Comparison of ENCODE assay signal across 1 cellular context in the genomic region with DNA sequence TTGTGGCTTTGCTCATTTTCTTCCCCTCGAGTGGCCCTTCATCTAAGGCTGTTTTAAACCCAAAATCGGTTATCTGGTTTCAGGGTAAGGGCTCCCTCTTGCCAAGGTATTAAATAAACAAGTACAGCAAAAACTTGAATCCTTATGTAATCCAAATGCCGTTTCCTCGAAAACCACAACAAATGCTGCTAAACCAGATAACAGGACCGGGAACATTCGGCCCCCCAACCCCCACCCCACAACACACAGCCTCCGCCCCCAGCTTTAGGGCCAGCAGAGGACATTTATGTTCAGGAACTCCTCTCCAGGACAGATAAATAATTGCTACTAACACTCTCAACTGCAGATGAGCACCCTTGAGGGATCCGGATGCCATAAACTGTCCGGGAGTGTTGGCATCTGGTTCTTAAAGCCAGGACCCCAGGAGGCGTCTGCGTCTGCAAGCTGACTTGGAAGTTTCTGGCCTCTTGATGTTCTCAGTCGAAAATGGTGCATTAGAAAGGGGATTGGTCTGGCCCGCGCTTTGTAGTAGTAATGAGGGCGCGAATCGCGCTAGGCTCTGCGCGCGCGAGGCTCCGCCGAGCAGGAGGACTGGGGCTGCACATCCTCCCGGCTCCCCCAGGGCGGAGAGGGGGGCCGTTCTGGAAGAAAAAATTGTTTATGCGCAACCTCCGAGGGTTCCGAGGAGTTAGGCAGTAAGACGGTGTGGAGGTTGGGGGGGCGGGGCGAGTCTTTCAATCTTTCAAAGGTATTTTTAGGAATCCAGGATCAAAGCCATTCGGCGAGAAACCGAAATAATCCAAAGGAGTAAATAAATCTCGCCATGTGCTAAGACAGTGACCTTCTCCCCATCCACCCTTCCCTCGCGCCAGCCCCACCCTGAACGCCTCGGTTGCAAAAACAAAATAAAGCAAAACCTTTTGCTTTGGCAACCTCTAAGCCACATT.
TF ChIP-seq lines count a peak whose summit lies in the region.

No MANE protein-coding gene starts in this region.

TF ChIP-seq in HepG2, 621 proteins besides CTCF, POLR2A, EP300 and RAD21 (continued from another document and continues in another):
- TF ChIP-seq, protein P1, sequence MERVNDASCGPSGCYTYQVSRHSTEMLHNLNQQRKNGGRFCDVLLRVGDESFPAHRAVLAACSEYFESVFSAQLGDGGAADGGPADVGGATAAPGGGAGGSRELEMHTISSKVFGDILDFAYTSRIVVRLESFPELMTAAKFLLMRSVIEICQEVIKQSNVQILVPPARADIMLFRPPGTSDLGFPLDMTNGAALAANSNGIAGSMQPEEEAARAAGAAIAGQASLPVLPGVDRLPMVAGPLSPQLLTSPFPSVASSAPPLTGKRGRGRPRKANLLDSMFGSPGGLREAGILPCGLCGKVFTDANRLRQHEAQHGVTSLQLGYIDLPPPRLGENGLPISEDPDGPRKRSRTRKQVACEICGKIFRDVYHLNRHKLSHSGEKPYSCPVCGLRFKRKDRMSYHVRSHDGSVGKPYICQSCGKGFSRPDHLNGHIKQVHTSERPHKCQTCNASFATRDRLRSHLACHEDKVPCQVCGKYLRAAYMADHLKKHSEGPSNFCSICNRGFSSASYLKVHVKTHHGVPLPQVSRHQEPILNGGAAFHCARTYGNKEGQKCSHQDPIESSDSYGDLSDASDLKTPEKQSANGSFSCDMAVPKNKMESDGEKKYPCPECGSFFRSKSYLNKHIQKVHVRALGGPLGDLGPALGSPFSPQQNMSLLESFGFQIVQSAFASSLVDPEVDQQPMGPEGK (CRISPR knock-in tag; IDR thresholded peaks at IDR 0.05): peak; percentile 53
- TF ChIP-seq, protein P2, sequence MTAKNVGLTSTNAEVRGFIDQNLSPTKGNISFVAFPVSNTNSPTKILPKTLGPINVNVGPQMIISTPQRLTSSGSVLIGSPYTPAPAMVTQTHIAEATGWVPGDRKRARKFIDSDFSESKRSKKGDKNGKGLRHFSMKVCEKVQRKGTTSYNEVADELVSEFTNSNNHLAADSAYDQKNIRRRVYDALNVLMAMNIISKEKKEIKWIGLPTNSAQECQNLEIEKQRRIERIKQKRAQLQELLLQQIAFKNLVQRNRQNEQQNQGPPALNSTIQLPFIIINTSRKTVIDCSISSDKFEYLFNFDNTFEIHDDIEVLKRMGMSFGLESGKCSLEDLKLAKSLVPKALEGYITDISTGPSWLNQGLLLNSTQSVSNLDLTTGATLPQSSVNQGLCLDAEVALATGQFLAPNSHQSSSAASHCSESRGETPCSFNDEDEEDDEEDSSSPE (CRISPR knock-in tag; IDR thresholded peaks at IDR 0.05): peak; percentile 68
- TF ChIP-seq YEATS4 (CRISPR knock-in tag; IDR thresholded peaks at IDR 0.05; ENCODE audit: borderline replicate concordance) (no peak; the same call in 1 of the 2 replicates), DNMT1 (CRISPR knock-in tag; IDR thresholded peaks at IDR 0.05) (no peak), ARNT2 (CRISPR knock-in tag; IDR thresholded peaks at IDR 0.05; ENCODE audit: low read depth) (no peak; the same call in 1 of the 2 replicates), NFRKB (IDR thresholded peaks at IDR 0.05) (no peak), POLR2AphosphoS2 (IDR thresholded peaks at IDR 0.05; ENCODE audit: low read depth, low read length) (no peak), REL (CRISPR knock-in tag; conservative IDR thresholded peaks at IDR 0.05) (no peak), ZNF577 (CRISPR knock-in tag; IDR thresholded peaks at IDR 0.05; ENCODE audit: borderline replicate concordance, low read depth) (no peak), SP5 (CRISPR knock-in tag; IDR thresholded peaks at IDR 0.05; ENCODE audit: borderline replicate concordance, low read depth) (no peak; the same call in 1 of the 2 replicates), PAF1 (CRISPR knock-in tag; IDR thresholded peaks at IDR 0.05) (no peak), ZMYM4 (CRISPR knock-in tag; IDR thresholded peaks at IDR 0.05) (no peak), NFIB (CRISPR knock-in tag; IDR thresholded peaks at IDR 0.05; ENCODE audit: borderline replicate concordance) (no peak), TCF12 (IDR thresholded peaks at IDR 0.05) (no peak), TCF12 (CRISPR knock-in tag; IDR thresholded peaks at IDR 0.05) (no peak), ZIK1 (CRISPR knock-in tag; IDR thresholded peaks at IDR 0.05; ENCODE audit: borderline replicate concordance, low read depth) (no peak), KLF12 (CRISPR knock-in tag; IDR thresholded peaks at IDR 0.05; ENCODE audit: borderline replicate concordance) (no peak), GATAD2A (CRISPR knock-in tag; IDR thresholded peaks at IDR 0.05) (no peak; the same call in 1 of the 2 replicates), ZNF235 (CRISPR knock-in tag; IDR thresholded peaks at IDR 0.05; ENCODE audit: borderline replicate concordance) (no peak), ELF3 (CRISPR knock-in tag; IDR thresholded peaks at IDR 0.05) (no peak), NFKBIZ (CRISPR knock-in tag; IDR thresholded peaks at IDR 0.05) (no peak; the same call in 1 of the 2 replicates)
- TF ChIP-seq, protein P3, sequence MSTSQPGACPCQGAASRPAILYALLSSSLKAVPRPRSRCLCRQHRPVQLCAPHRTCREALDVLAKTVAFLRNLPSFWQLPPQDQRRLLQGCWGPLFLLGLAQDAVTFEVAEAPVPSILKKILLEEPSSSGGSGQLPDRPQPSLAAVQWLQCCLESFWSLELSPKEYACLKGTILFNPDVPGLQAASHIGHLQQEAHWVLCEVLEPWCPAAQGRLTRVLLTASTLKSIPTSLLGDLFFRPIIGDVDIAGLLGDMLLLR (CRISPR knock-in tag; IDR thresholded peaks at IDR 0.05): 0 out of 2 replicates have a peak, but pooled peaks have one; percentile 29
- TF ChIP-seq, protein P4, sequence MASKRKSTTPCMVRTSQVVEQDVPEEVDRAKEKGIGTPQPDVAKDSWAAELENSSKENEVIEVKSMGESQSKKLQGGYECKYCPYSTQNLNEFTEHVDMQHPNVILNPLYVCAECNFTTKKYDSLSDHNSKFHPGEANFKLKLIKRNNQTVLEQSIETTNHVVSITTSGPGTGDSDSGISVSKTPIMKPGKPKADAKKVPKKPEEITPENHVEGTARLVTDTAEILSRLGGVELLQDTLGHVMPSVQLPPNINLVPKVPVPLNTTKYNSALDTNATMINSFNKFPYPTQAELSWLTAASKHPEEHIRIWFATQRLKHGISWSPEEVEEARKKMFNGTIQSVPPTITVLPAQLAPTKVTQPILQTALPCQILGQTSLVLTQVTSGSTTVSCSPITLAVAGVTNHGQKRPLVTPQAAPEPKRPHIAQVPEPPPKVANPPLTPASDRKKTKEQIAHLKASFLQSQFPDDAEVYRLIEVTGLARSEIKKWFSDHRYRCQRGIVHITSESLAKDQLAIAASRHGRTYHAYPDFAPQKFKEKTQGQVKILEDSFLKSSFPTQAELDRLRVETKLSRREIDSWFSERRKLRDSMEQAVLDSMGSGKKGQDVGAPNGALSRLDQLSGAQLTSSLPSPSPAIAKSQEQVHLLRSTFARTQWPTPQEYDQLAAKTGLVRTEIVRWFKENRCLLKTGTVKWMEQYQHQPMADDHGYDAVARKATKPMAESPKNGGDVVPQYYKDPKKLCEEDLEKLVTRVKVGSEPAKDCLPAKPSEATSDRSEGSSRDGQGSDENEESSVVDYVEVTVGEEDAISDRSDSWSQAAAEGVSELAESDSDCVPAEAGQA (IDR thresholded peaks at IDR 0.05; ENCODE audit: low read depth): no peak
- TF ChIP-seq, protein P4 (CRISPR knock-in tag; IDR thresholded peaks at IDR 0.05; ENCODE audit: borderline replicate concordance): no peak
- TF ChIP-seq, protein P5, sequence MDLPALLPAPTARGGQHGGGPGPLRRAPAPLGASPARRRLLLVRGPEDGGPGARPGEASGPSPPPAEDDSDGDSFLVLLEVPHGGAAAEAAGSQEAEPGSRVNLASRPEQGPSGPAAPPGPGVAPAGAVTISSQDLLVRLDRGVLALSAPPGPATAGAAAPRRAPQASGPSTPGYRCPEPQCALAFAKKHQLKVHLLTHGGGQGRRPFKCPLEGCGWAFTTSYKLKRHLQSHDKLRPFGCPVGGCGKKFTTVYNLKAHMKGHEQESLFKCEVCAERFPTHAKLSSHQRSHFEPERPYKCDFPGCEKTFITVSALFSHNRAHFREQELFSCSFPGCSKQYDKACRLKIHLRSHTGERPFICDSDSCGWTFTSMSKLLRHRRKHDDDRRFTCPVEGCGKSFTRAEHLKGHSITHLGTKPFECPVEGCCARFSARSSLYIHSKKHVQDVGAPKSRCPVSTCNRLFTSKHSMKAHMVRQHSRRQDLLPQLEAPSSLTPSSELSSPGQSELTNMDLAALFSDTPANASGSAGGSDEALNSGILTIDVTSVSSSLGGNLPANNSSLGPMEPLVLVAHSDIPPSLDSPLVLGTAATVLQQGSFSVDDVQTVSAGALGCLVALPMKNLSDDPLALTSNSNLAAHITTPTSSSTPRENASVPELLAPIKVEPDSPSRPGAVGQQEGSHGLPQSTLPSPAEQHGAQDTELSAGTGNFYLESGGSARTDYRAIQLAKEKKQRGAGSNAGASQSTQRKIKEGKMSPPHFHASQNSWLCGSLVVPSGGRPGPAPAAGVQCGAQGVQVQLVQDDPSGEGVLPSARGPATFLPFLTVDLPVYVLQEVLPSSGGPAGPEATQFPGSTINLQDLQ (CRISPR knock-in tag; IDR thresholded peaks at IDR 0.05): no peak
- TF ChIP-seq, protein P6, sequence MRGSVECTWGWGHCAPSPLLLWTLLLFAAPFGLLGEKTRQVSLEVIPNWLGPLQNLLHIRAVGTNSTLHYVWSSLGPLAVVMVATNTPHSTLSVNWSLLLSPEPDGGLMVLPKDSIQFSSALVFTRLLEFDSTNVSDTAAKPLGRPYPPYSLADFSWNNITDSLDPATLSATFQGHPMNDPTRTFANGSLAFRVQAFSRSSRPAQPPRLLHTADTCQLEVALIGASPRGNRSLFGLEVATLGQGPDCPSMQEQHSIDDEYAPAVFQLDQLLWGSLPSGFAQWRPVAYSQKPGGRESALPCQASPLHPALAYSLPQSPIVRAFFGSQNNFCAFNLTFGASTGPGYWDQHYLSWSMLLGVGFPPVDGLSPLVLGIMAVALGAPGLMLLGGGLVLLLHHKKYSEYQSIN (CRISPR knock-in tag; IDR thresholded peaks at IDR 0.05; ENCODE audit: borderline replicate concordance): no peak
- TF ChIP-seq, protein P7, sequence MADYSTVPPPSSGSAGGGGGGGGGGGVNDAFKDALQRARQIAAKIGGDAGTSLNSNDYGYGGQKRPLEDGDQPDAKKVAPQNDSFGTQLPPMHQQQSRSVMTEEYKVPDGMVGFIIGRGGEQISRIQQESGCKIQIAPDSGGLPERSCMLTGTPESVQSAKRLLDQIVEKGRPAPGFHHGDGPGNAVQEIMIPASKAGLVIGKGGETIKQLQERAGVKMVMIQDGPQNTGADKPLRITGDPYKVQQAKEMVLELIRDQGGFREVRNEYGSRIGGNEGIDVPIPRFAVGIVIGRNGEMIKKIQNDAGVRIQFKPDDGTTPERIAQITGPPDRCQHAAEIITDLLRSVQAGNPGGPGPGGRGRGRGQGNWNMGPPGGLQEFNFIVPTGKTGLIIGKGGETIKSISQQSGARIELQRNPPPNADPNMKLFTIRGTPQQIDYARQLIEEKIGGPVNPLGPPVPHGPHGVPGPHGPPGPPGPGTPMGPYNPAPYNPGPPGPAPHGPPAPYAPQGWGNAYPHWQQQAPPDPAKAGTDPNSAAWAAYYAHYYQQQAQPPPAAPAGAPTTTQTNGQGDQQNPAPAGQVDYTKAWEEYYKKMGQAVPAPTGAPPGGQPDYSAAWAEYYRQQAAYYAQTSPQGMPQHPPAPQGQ (CRISPR knock-in tag; IDR thresholded peaks at IDR 0.05; ENCODE audit: borderline replicate concordance): no peak
- TF ChIP-seq, protein P8, sequence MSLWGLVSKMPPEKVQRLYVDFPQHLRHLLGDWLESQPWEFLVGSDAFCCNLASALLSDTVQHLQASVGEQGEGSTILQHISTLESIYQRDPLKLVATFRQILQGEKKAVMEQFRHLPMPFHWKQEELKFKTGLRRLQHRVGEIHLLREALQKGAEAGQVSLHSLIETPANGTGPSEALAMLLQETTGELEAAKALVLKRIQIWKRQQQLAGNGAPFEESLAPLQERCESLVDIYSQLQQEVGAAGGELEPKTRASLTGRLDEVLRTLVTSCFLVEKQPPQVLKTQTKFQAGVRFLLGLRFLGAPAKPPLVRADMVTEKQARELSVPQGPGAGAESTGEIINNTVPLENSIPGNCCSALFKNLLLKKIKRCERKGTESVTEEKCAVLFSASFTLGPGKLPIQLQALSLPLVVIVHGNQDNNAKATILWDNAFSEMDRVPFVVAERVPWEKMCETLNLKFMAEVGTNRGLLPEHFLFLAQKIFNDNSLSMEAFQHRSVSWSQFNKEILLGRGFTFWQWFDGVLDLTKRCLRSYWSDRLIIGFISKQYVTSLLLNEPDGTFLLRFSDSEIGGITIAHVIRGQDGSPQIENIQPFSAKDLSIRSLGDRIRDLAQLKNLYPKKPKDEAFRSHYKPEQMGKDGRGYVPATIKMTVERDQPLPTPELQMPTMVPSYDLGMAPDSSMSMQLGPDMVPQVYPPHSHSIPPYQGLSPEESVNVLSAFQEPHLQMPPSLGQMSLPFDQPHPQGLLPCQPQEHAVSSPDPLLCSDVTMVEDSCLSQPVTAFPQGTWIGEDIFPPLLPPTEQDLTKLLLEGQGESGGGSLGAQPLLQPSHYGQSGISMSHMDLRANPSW (CRISPR knock-in tag; IDR thresholded peaks at IDR 0.05; ENCODE audit: borderline replicate concordance): no peak
- TF ChIP-seq, protein P9, sequence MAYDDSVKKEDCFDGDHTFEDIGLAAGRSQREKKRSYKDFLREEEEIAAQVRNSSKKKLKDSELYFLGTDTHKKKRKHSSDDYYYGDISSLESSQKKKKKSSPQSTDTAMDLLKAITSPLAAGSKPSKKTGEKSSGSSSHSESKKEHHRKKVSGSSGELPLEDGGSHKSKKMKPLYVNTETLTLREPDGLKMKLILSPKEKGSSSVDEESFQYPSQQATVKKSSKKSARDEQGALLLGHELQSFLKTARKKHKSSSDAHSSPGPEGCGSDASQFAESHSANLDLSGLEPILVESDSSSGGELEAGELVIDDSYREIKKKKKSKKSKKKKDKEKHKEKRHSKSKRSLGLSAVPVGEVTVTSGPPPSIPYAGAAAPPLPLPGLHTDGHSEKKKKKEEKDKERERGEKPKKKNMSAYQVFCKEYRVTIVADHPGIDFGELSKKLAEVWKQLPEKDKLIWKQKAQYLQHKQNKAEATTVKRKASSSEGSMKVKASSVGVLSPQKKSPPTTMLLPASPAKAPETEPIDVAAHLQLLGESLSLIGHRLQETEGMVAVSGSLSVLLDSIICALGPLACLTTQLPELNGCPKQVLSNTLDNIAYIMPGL (CRISPR knock-in tag; IDR thresholded peaks at IDR 0.05; ENCODE audit: borderline replicate concordance in 1 of 2, low read depth in 1 of 2): no peak
